ENCODE assay signal across 28 cellular contexts in genomic region chr3:87446849-87447387, GRCh38.
"Had no signal": no experiment of that assay in that cellular context is flagged by ENCODE, and none has a peak within 500 bp of the region (broad histone marks: within the 10 kb centered on the region; RNA-seq: fewer than 3 reads in every experiment).

No MANE protein-coding gene starts in this region.

- H3K36me3 Mint-ChIP-seq: memory B cell; mesothelial cell of epicardium; naive B cell; natural killer cell treated with Interleukin-12 subunit alpha and Interleukin-12 subunit beta and Interleukin-15 and Interleukin-18, amount 100 ng/mL, for 72 hours; stimulated activated memory B cell treated with anti-CD40 and anti-IgM and Interleukin-4, amounts not matched to agents 10 μg/mL and 1 μg/mL and 100 μg/mL, for 72 hours had no signal

- DNase-seq: cerebellar nuclear complex; cortex of kidney; foreskin keratinocyte; heart left ventricle; hippocampal formation; kidney; mucosa of descending colon; naive B cell; nucleus accumbens; ovary; posterior cingulate gyrus; psoas muscle; right cardiac atrium; sigmoid colon; stimulated activated CD4-positive, alpha-beta T cell treated with anti-CD3 and anti-CD28 coated beads, Interleukin-4, amount 100 ng/mL, for 4 hours; stimulated activated naive CD8-positive, alpha-beta T cell treated with anti-CD3 and anti-CD28 coated beads, Interleukin-15, Interleukin-2, amounts not matched to agents 100 U/mL and 50 U/mL, for 24 hours; upper lobe of left lung had no signal

- H3K4me3 ChIP-seq: esophagus muscularis mucosa, gastroesophageal sphincter, heart left ventricle, lung, mucosa of descending colon, ovary, psoas muscle, sigmoid colon, thoracic aorta, tibial nerve, upper lobe of left lung had no signal

- ATAC-seq: foreskin keratinocyte; gastroesophageal sphincter; heart left ventricle; left lobe of liver; mucosa of descending colon; natural killer cell treated with Interleukin-12 subunit alpha and Interleukin-12 subunit beta and Interleukin-15 and Interleukin-18, amount 100 ng/mL, for 72 hours; psoas muscle; right cardiac atrium; stimulated activated memory B cell treated with anti-CD40 and anti-IgM and Interleukin-4, amounts not matched to agents 10 μg/mL and 1 μg/mL and 100 μg/mL, for 72 hours; stimulated activated naive CD8-positive, alpha-beta T cell treated with anti-CD3 and anti-CD28 coated beads, Interleukin-15, Interleukin-2, amounts not matched to agents 100 U/mL and 50 U/mL, for 24 hours had no signal

- H3K4me3 Mint-ChIP-seq: memory B cell; mesothelial cell of epicardium; naive B cell; natural killer cell treated with Interleukin-12 subunit alpha and Interleukin-12 subunit beta and Interleukin-15 and Interleukin-18, amount 100 ng/mL, for 72 hours; neural crest cell; stimulated activated memory B cell treated with anti-CD40 and anti-IgM and Interleukin-4, amounts not matched to agents 10 μg/mL and 1 μg/mL and 100 μg/mL, for 72 hours had no signal

- H3K27me3 ChIP-seq: esophagus muscularis mucosa, foreskin keratinocyte, gastroesophageal sphincter, heart left ventricle, ovary, sigmoid colon, tibial nerve, upper lobe of left lung had no signal

- H3K27ac ChIP-seq: esophagus muscularis mucosa, foreskin keratinocyte, gastroesophageal sphincter, heart left ventricle, ovary, psoas muscle, sigmoid colon, thoracic aorta, tibial nerve, upper lobe of left lung had no signal

- H3K27me3 Mint-ChIP-seq: memory B cell; naive B cell; natural killer cell treated with Interleukin-12 subunit alpha and Interleukin-12 subunit beta and Interleukin-15 and Interleukin-18, amount 100 ng/mL, for 72 hours; stimulated activated memory B cell treated with anti-CD40 and anti-IgM and Interleukin-4, amounts not matched to agents 10 μg/mL and 1 μg/mL and 100 μg/mL, for 72 hours had no signal

- H3K9me3 ChIP-seq: mucosa of descending colon, ovary, psoas muscle, sigmoid colon, thoracic aorta had no signal

- H3K27ac Mint-ChIP-seq: memory B cell; mesothelial cell of epicardium; naive B cell; natural killer cell treated with Interleukin-12 subunit alpha and Interleukin-12 subunit beta and Interleukin-15 and Interleukin-18, amount 100 ng/mL, for 72 hours; stimulated activated memory B cell treated with anti-CD40 and anti-IgM and Interleukin-4, amounts not matched to agents 10 μg/mL and 1 μg/mL and 100 μg/mL, for 72 hours had no signal

- H3K4me1 Mint-ChIP-seq: memory B cell; mesothelial cell of epicardium; naive B cell; neural crest cell; stimulated activated memory B cell treated with anti-CD40 and anti-IgM and Interleukin-4, amounts not matched to agents 10 μg/mL and 1 μg/mL and 100 μg/mL, for 72 hours had no signal

- H3K36me3 ChIP-seq: esophagus muscularis mucosa, gastroesophageal sphincter, heart left ventricle, ovary, sigmoid colon, thoracic aorta, tibial nerve, upper lobe of left lung had no signal

- H3K4me1 ChIP-seq: esophagus muscularis mucosa, foreskin keratinocyte, gastroesophageal sphincter, heart left ventricle, psoas muscle, sigmoid colon, tibial nerve, upper lobe of left lung had no signal
